Comparison of ENCODE assay signal across 1 cellular context in the genomic region with DNA sequence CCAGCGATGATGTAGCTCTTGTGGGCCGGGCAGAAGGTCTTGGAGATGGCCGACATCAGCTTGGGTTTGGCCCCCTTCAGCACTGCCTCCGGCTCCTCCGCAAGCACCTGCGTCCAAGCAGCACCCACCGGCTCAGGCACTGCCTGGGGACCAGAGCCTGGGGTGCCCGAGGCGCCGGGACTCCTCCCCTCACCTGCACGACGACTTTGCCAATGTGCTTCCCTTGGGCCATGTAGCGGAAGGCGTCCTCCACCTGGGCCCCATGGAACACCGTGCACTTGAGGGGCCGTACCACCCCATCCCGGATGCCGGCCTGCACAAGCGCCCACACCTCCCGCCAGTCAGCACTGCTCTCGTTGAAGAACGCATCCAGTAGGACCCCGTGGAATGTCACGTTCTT.
TF ChIP-seq lines count a peak whose summit lies in the region.

No MANE protein-coding gene starts in this region.

TF ChIP-seq in HepG2, 621 proteins besides CTCF, POLR2A, EP300 and RAD21:
- peak; percentile 37 for TF ChIP-seq MED8 (CRISPR knock-in tag; IDR thresholded peaks at IDR 0.05; ENCODE audit: insufficient replicate concordance)
- TF ChIP-seq ZNF326 (CRISPR knock-in tag; IDR thresholded peaks at IDR 0.05; ENCODE audit: borderline replicate concordance): no peak
- TF ChIP-seq ZBTB1 (CRISPR knock-in tag; IDR thresholded peaks at IDR 0.05; ENCODE audit: borderline replicate concordance): no peak
- no peak for TF ChIP-seq ZEB1 (IDR thresholded peaks at IDR 0.05; ENCODE audit: insufficient replicate concordance, low read depth)
- no peak for TF ChIP-seq SRSF1 (optimal IDR thresholded peaks at IDR 0.05; ENCODE audit: low read depth, low read length)
- peak; percentile 80 for TF ChIP-seq AGO2 (optimal IDR thresholded peaks at IDR 0.05; ENCODE audit: low read depth, low read length)
- TF ChIP-seq HNRNPL (IDR thresholded peaks at IDR 0.05; ENCODE audit: low read depth, low read length): no peak; the same call in 1 of the 2 replicates
- 0 out of 2 replicates have a peak, but pooled peaks have one; percentile 17 for TF ChIP-seq ESRRA (CRISPR knock-in tag; IDR thresholded peaks at IDR 0.05; ENCODE audit: low read depth)
- TF ChIP-seq ZNF563 (CRISPR knock-in tag; IDR thresholded peaks at IDR 0.05): no peak
- TF ChIP-seq ARNT (IDR thresholded peaks at IDR 0.05): no peak
- TF ChIP-seq ZBTB21 (CRISPR knock-in tag; IDR thresholded peaks at IDR 0.05): no peak
- TF ChIP-seq ZMAT3 (CRISPR knock-in tag; conservative IDR thresholded peaks at IDR 0.05): no peak
- TF ChIP-seq CSRNP1 (CRISPR knock-in tag; IDR thresholded peaks at IDR 0.05): no peak
- no peak for TF ChIP-seq KLF9 (CRISPR knock-in tag; IDR thresholded peaks at IDR 0.05; ENCODE audit: low read depth)
- TF ChIP-seq RBFOX2 (IDR thresholded peaks at IDR 0.05; ENCODE audit: low read depth, low read length): peak; percentile 64
- no peak for TF ChIP-seq FOXC1 (CRISPR knock-in tag; IDR thresholded peaks at IDR 0.05; ENCODE audit: borderline replicate concordance)
- no peak for TF ChIP-seq GABPB1 (CRISPR knock-in tag; IDR thresholded peaks at IDR 0.05)
- TF ChIP-seq RBM22 (optimal IDR thresholded peaks at IDR 0.05; ENCODE audit: low read length): peak; percentile 74
- no peak for TF ChIP-seq MYC (CRISPR knock-in tag; IDR thresholded peaks at IDR 0.05; ENCODE audit: borderline replicate concordance)
- TF ChIP-seq, protein P1, sequence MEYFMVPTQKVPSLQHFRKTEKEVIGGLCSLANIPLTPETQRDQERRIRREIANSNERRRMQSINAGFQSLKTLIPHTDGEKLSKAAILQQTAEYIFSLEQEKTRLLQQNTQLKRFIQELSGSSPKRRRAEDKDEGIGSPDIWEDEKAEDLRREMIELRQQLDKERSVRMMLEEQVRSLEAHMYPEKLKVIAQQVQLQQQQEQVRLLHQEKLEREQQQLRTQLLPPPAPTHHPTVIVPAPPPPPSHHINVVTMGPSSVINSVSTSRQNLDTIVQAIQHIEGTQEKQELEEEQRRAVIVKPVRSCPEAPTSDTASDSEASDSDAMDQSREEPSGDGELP (IDR thresholded peaks at IDR 0.05; ENCODE audit: borderline replicate concordance, low read depth): no peak
- no peak for TF ChIP-seq ZNF205 (CRISPR knock-in tag; IDR thresholded peaks at IDR 0.05)
- no peak for TF ChIP-seq HIC2 (CRISPR knock-in tag; IDR thresholded peaks at IDR 0.05; ENCODE audit: low read depth)
- TF ChIP-seq ZBTB42 (CRISPR knock-in tag; IDR thresholded peaks at IDR 0.05): no peak
- no peak for TF ChIP-seq ZNF142 (CRISPR knock-in tag; IDR thresholded peaks at IDR 0.05)
- 0 out of 2 replicates have a peak, but pooled peaks have one; percentile 19 for TF ChIP-seq ZNF776 (CRISPR knock-in tag; IDR thresholded peaks at IDR 0.05)
- TF ChIP-seq REXO4 (CRISPR knock-in tag; IDR thresholded peaks at IDR 0.05; ENCODE audit: borderline replicate concordance): 0 out of 2 replicates have a peak, but pooled peaks have one; percentile 20
- no peak for TF ChIP-seq KLF15 (CRISPR knock-in tag; IDR thresholded peaks at IDR 0.05; ENCODE audit: borderline replicate concordance)
- TF ChIP-seq SALL2 (CRISPR knock-in tag; IDR thresholded peaks at IDR 0.05): no peak
- TF ChIP-seq RFX5 (IDR thresholded peaks at IDR 0.05; ENCODE audit: low read depth, low read length): no peak
- TF ChIP-seq ZC3H4 (CRISPR knock-in tag; IDR thresholded peaks at IDR 0.05; ENCODE audit: borderline replicate concordance): no peak
- no peak for TF ChIP-seq THAP11 (CRISPR knock-in tag; IDR thresholded peaks at IDR 0.05)
- no peak for TF ChIP-seq ZFP36L2 (CRISPR knock-in tag; IDR thresholded peaks at IDR 0.05)
- TF ChIP-seq POLR2G (IDR thresholded peaks at IDR 0.05; ENCODE audit: low read depth, low read length): peak; percentile 27; the same call in 1 of the 2 replicates
